ENCODE assay signal across 8 cellular contexts in the genomic region with DNA sequence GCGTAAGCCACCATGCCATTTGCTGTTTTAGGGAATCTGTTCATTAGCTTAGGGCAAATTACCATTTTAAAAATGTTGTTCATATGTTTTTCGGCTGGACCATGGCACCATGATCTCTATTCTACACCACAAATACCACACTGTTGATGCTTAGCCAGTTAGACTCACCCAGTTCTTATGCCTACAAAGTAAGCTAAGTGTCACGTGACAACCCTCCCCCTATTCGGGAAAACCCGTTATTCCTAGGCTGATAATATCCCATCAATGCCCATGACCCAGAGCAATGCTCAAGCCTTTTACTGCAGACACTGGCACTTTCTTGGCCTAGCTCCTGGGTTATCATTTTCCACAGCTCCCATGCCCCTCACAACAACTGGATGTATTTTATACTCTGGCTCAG.
"Had no signal": no experiment of that assay in that cellular context is flagged by ENCODE, and none has a peak within 500 bp of the region (broad histone marks: within the 10 kb centered on the region; RNA-seq: fewer than 3 reads in every experiment).

No MANE protein-coding gene starts in this region.

- DNase-seq: GDM1, GF-D8 had no signal

- FAIRE-seq: G401.6, GM12878, GM12891, GM12892, GM18507, GM19239 had no signal

- ATAC-seq: GM12878 had no signal

- H3K4me3 ChIP-seq: GM12878 had no signal
